1 cellular context compared by ENCODE assay signal in the genomic region with DNA sequence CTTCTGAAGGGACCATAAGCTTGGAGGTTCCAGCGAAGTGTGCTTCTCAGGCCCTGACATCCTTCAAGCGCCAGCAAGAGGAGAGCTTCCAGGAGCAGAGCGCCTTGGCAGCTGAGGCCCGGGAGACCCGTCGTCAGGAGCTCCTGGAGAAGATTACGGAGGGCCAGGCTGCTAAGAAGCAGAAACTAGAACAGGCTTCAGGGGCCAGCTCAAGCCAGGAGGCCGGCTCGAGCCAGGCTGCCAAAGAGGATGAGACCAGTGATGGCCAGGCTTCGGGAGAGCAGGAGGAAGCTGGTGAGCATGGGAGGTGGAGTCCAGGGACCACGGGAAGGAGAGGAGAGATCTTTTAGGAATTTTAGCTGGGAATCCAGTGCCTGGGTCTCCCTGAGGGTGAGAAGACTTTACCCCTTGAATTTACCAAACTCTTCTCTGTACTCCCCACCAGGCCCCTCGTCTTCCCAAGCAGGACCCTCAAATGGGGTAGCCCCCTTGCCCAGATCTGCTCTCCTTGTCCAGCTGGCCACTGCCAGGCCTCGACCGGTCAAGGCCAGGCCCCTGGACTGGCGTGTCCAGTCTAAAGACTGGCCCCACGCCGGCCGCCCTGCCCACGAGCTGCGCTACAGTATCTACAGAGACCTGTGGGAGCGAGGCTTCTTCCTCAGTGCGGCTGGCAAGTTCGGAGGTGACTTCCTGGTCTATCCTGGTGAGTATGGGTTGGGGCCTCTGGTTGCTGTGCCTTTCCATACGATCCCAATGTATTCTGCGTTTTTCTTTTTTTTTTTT.
TF ChIP-seq lines count a peak whose summit lies in the region.

No MANE protein-coding gene starts in this region.

TF ChIP-seq in HCT116, 20 proteins besides CTCF, POLR2A, EP300 and RAD21 (continued from another document):
- TF ChIP-seq, protein P1, sequence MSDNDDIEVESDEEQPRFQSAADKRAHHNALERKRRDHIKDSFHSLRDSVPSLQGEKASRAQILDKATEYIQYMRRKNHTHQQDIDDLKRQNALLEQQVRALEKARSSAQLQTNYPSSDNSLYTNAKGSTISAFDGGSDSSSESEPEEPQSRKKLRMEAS (IDR thresholded peaks at IDR 0.05): no peak
- TF ChIP-seq YY1 (IDR thresholded peaks at IDR 0.05; ENCODE audit: extremely low read depth, insufficient replicate concordance, low read depth, low read length): no peak
- TF ChIP-seq EZH2phosphoT487 (IDR thresholded peaks at IDR 0.05; ENCODE audit: borderline replicate concordance): no peak
- no peak for TF ChIP-seq CEBPB (IDR thresholded peaks at IDR 0.05; ENCODE audit: low read depth)
- TF ChIP-seq JUND (IDR thresholded peaks at IDR 0.05): no peak
- TF ChIP-seq TCF7L2 (IDR thresholded peaks at IDR 0.05; ENCODE audit: borderline replicate concordance, extremely low read depth, insufficient read depth, insufficient read length): no peak
- TF ChIP-seq FOSL1 (IDR thresholded peaks at IDR 0.05; ENCODE audit: low read depth): no peak
- TF ChIP-seq, protein P2, sequence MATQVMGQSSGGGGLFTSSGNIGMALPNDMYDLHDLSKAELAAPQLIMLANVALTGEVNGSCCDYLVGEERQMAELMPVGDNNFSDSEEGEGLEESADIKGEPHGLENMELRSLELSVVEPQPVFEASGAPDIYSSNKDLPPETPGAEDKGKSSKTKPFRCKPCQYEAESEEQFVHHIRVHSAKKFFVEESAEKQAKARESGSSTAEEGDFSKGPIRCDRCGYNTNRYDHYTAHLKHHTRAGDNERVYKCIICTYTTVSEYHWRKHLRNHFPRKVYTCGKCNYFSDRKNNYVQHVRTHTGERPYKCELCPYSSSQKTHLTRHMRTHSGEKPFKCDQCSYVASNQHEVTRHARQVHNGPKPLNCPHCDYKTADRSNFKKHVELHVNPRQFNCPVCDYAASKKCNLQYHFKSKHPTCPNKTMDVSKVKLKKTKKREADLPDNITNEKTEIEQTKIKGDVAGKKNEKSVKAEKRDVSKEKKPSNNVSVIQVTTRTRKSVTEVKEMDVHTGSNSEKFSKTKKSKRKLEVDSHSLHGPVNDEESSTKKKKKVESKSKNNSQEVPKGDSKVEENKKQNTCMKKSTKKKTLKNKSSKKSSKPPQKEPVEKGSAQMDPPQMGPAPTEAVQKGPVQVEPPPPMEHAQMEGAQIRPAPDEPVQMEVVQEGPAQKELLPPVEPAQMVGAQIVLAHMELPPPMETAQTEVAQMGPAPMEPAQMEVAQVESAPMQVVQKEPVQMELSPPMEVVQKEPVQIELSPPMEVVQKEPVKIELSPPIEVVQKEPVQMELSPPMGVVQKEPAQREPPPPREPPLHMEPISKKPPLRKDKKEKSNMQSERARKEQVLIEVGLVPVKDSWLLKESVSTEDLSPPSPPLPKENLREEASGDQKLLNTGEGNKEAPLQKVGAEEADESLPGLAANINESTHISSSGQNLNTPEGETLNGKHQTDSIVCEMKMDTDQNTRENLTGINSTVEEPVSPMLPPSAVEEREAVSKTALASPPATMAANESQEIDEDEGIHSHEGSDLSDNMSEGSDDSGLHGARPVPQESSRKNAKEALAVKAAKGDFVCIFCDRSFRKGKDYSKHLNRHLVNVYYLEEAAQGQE (IDR thresholded peaks at IDR 0.05; ENCODE audit: low read depth): no peak
- no peak for TF ChIP-seq EZH2 (IDR thresholded peaks at IDR 0.05)
- TF ChIP-seq POLR2AphosphoS5 (IDR thresholded peaks at IDR 0.05; ENCODE audit: low read depth, low read length): no peak
- TF ChIP-seq SIN3A (IDR thresholded peaks at IDR 0.05; ENCODE audit: low read depth): no peak
- TF ChIP-seq ZBTB33 (IDR thresholded peaks at IDR 0.05; ENCODE audit: extremely low read depth, insufficient replicate concordance, low read length): no peak
- no peak for TF ChIP-seq EGR1 (IDR thresholded peaks at IDR 0.05; ENCODE audit: low read depth)
